In genomic region chr3:158420654-158421396, GRCh38 we compare ENCODE assay signal across 1 cellular context.
A peak's percentile ranks its signal among the peaks of the same experiment; 100 is the strongest.
TF ChIP-seq lines count a peak whose summit lies in the region.

No MANE protein-coding gene starts in this region.

TF ChIP-seq in GM12878, 131 proteins besides CTCF, POLR2A, EP300 and RAD21 (continued from another document and continues in another):
- peak; percentile 93 for TF ChIP-seq SKIL (IDR thresholded peaks at IDR 0.05; ENCODE audit: low read depth, poor library complexity, severe bottlenecking)
- peak; percentile 55; the same call in 1 of the 2 replicates for TF ChIP-seq PAX5 (IDR thresholded peaks at IDR 0.05; ENCODE audit: borderline replicate concordance, low read depth, low read length)
- no peak for TF ChIP-seq RB1 (IDR thresholded peaks at IDR 0.05; ENCODE audit: borderline replicate concordance)
- TF ChIP-seq PML (IDR thresholded peaks at IDR 0.05; ENCODE audit: low read length) = peak; percentile 55; the same call in 1 of the 2 replicates
- 0 out of 3 replicates have a peak, but pooled peaks have one; percentile 12 for TF ChIP-seq POU2F2 (IDR thresholded peaks at IDR 0.05; ENCODE audit: borderline replicate concordance, low read depth, low read length)
- peak; percentile 89 for TF ChIP-seq IRF4 (IDR thresholded peaks at IDR 0.05; ENCODE audit: low read depth, low read length)
- no peak for TF ChIP-seq E4F1 (IDR thresholded peaks at IDR 0.05; ENCODE audit: borderline replicate concordance, partially characterized antibody)
- no peak for TF ChIP-seq CBFB (IDR thresholded peaks at IDR 0.05; ENCODE audit: low read depth)
- no peak for TF ChIP-seq HDAC2 (IDR thresholded peaks at IDR 0.05)
- TF ChIP-seq YBX1 (IDR thresholded peaks at IDR 0.05) = no peak
- no peak for TF ChIP-seq TCF3 (IDR thresholded peaks at IDR 0.05; ENCODE audit: borderline replicate concordance, insufficient read depth, low read depth, low read length)
- peak; percentile 80 for TF ChIP-seq RUNX3 (IDR thresholded peaks at IDR 0.05; ENCODE audit: low read length)
- TF ChIP-seq BCL11A (IDR thresholded peaks at IDR 0.05; ENCODE audit: low read depth, low read length) = peak; percentile 79
- peak; percentile 35; the same call in 1 of the 2 replicates for TF ChIP-seq SPI1 (IDR thresholded peaks at IDR 0.05; ENCODE audit: borderline replicate concordance, insufficient read depth, low read depth, low read length)
- peak; percentile 72 for TF ChIP-seq MEF2A (IDR thresholded peaks at IDR 0.05; ENCODE audit: insufficient read depth, low read depth, low read length)
- TF ChIP-seq ZBTB40 (IDR thresholded peaks at IDR 0.05; ENCODE audit: borderline replicate concordance) = peak; percentile 68
- no peak for TF ChIP-seq SUZ12 (IDR thresholded peaks at IDR 0.05; ENCODE audit: unreplicated experiment)
- no peak for TF ChIP-seq TAF1 (IDR thresholded peaks at IDR 0.05; ENCODE audit: borderline replicate concordance, low read depth, low read length)
- peak; percentile 90 for TF ChIP-seq MTA2 (IDR thresholded peaks at IDR 0.05; ENCODE audit: low read depth)
- peak; percentile 88; the same call in 1 of the 2 replicates for TF ChIP-seq CBX5 (IDR thresholded peaks at IDR 0.05; ENCODE audit: low read depth)
- TF ChIP-seq CHD4 (IDR thresholded peaks at IDR 0.05) = no peak
- TF ChIP-seq IKZF1 (conservative IDR thresholded peaks at IDR 0.05) = peak; percentile 86
- TF ChIP-seq MLLT1 (IDR thresholded peaks at IDR 0.05) = peak; percentile 44; the same call in 1 of the 2 replicates
- peak; percentile 79 for TF ChIP-seq BCL3 (IDR thresholded peaks at IDR 0.05; ENCODE audit: borderline replicate concordance, insufficient read depth, low read depth, low read length, poor library complexity, severe bottlenecking)
- no peak for TF ChIP-seq ELK1 (IDR thresholded peaks at IDR 0.05; ENCODE audit: low read depth, low read length)
- TF ChIP-seq ZZZ3 (IDR thresholded peaks at IDR 0.05; ENCODE audit: control insufficient read depth, insufficient read length, low read depth) = no peak
- TF ChIP-seq NBN (IDR thresholded peaks at IDR 0.05) = peak; percentile 77; the same call in 1 of the 2 replicates
- TF ChIP-seq ETV6 (conservative IDR thresholded peaks at IDR 0.05 in 1 of 2, IDR thresholded peaks at IDR 0.05 in 1 of 2; ENCODE audit: borderline replicate concordance in 1 of 2, low read depth in 1 of 2) = peak in 1 of 2 experiments; percentile 43; a peak in 1 of 4 replicates
- no peak for TF ChIP-seq TARDBP (IDR thresholded peaks at IDR 0.05; ENCODE audit: borderline replicate concordance)
- peak; percentile 92 to 94 for TF ChIP-seq IKZF2 (IDR thresholded peaks at IDR 0.05)
- TF ChIP-seq TCF12 (IDR thresholded peaks at IDR 0.05; ENCODE audit: low read depth, low read length) = no peak
- TF ChIP-seq MTA3 (IDR thresholded peaks at IDR 0.05; ENCODE audit: borderline replicate concordance, low read length) = peak; percentile 59
- peak; percentile 94 for TF ChIP-seq JUNB (IDR thresholded peaks at IDR 0.05)
- 0 out of 2 replicates have a peak, but pooled peaks have one; percentile 44 for TF ChIP-seq GABPA (IDR thresholded peaks at IDR 0.05; ENCODE audit: low read depth)
- TF ChIP-seq RELB (IDR thresholded peaks at IDR 0.05; ENCODE audit: low read depth) = peak; percentile 96
- no peak for TF ChIP-seq NKRF (conservative IDR thresholded peaks at IDR 0.05)
- TF ChIP-seq PAX8 (IDR thresholded peaks at IDR 0.05) = no peak
- TF ChIP-seq ATF7 (IDR thresholded peaks at IDR 0.05; ENCODE audit: low read depth) = peak; percentile 67
- no peak for TF ChIP-seq SMAD1 (IDR thresholded peaks at IDR 0.05; ENCODE audit: low read depth, partially characterized antibody)
- TF ChIP-seq TCF7 (IDR thresholded peaks at IDR 0.05; ENCODE audit: borderline replicate concordance) = peak; percentile 78; the same call in 1 of the 2 replicates
- peak; percentile 93 for TF ChIP-seq FOXM1 (IDR thresholded peaks at IDR 0.05; ENCODE audit: low read depth, low read length)
- no peak for TF ChIP-seq SRF (IDR thresholded peaks at IDR 0.05; ENCODE audit: low read depth in 2 of 2, low read length in 2 of 2)
- TF ChIP-seq BMI1 (IDR thresholded peaks at IDR 0.05; ENCODE audit: borderline replicate concordance) = peak; percentile 61; the same call in 1 of the 2 replicates
- TF ChIP-seq SREBF2 (IDR thresholded peaks at IDR 0.05; ENCODE audit: low read length) = no peak
- TF ChIP-seq MEF2B (IDR thresholded peaks at IDR 0.05; ENCODE audit: partially characterized antibody, poor library complexity, severe bottlenecking) = peak; percentile 58
- 0 out of 2 replicates have a peak, but pooled peaks have one; percentile 51 for TF ChIP-seq SREBF1 (IDR thresholded peaks at IDR 0.05; ENCODE audit: low read length)
- no peak for TF ChIP-seq KAT2A (conservative IDR thresholded peaks at IDR 0.05; ENCODE audit: control insufficient read depth, low read depth, low read length)
- no peak for TF ChIP-seq FOS (IDR thresholded peaks at IDR 0.05; ENCODE audit: borderline replicate concordance, extremely low read depth, insufficient read length)
- TF ChIP-seq IRF3 (IDR thresholded peaks at IDR 0.05) = no peak
